1 cellular context compared by ENCODE assay signal in genomic region chr18:58046087-58046793, GRCh38.
A peak's percentile ranks its signal among the peaks of the same experiment; 100 is the strongest.
TF ChIP-seq lines count a peak whose summit lies in the region.

No MANE protein-coding gene starts in this region.

TF ChIP-seq in HepG2, 621 proteins besides CTCF, POLR2A, EP300 and RAD21 (continued from another document and continues in another):
- no peak for TF ChIP-seq ZNF275 (CRISPR knock-in tag; IDR thresholded peaks at IDR 0.05; ENCODE audit: borderline replicate concordance)
- TF ChIP-seq ARNTL (CRISPR knock-in tag; IDR thresholded peaks at IDR 0.05) = no peak
- TF ChIP-seq ZNF574 (CRISPR knock-in tag; IDR thresholded peaks at IDR 0.05) = no peak
- TF ChIP-seq MNT (IDR thresholded peaks at IDR 0.05) = peak; percentile 61
- TF ChIP-seq ZNF142 (CRISPR knock-in tag; IDR thresholded peaks at IDR 0.05) = 0 out of 2 replicates have a peak, but pooled peaks have one; percentile 9
- no peak for TF ChIP-seq MLX (CRISPR knock-in tag; IDR thresholded peaks at IDR 0.05)
- TF ChIP-seq POLR2AphosphoS5 (IDR thresholded peaks at IDR 0.05; ENCODE audit: low read depth, low read length) = peak; percentile 26
- 0 out of 2 replicates have a peak, but pooled peaks have one; percentile 21 for TF ChIP-seq ZNF12 (CRISPR knock-in tag; IDR thresholded peaks at IDR 0.05)
- TF ChIP-seq SIN3B (IDR thresholded peaks at IDR 0.05; ENCODE audit: low read length) = no peak
- TF ChIP-seq ZNF674 (CRISPR knock-in tag; IDR thresholded peaks at IDR 0.05; ENCODE audit: low read depth) = no peak
- no peak for TF ChIP-seq ZNF788 (CRISPR knock-in tag; IDR thresholded peaks at IDR 0.05; ENCODE audit: borderline replicate concordance)
- peak; percentile 79; the same call in 1 of the 2 replicates for TF ChIP-seq ZNF775 (CRISPR knock-in tag; IDR thresholded peaks at IDR 0.05; ENCODE audit: borderline replicate concordance)
- TF ChIP-seq MXD4 (CRISPR knock-in tag; IDR thresholded peaks at IDR 0.05) = no peak
- TF ChIP-seq JDP2 (CRISPR knock-in tag; IDR thresholded peaks at IDR 0.05; ENCODE audit: borderline replicate concordance) = no peak
- TF ChIP-seq PRDM4 (CRISPR knock-in tag; IDR thresholded peaks at IDR 0.05; ENCODE audit: borderline replicate concordance) = no peak
- no peak for TF ChIP-seq HNF1A (IDR thresholded peaks at IDR 0.05; ENCODE audit: low read depth)
- no peak for TF ChIP-seq HNF1A (CRISPR knock-in tag; IDR thresholded peaks at IDR 0.05; ENCODE audit: borderline replicate concordance)
- TF ChIP-seq FOXA3 (CRISPR knock-in tag; IDR thresholded peaks at IDR 0.05) = peak; percentile 86
- no peak for TF ChIP-seq FOXP1 (IDR thresholded peaks at IDR 0.05)
- peak; percentile 45; the same call in 1 of the 2 replicates for TF ChIP-seq FOXP1 (CRISPR knock-in tag; IDR thresholded peaks at IDR 0.05)
- TF ChIP-seq ZBTB20 (CRISPR knock-in tag; IDR thresholded peaks at IDR 0.05; ENCODE audit: borderline replicate concordance, low read depth) = 0 out of 2 replicates have a peak, but pooled peaks have one; percentile 27
- TF ChIP-seq YEATS2 (CRISPR knock-in tag; IDR thresholded peaks at IDR 0.05; ENCODE audit: borderline replicate concordance) = no peak
- no peak for TF ChIP-seq PHB2 (IDR thresholded peaks at IDR 0.05; ENCODE audit: partially characterized antibody)
- peak; percentile 51; the same call in 1 of the 2 replicates for TF ChIP-seq ARID4A (CRISPR knock-in tag; IDR thresholded peaks at IDR 0.05; ENCODE audit: borderline replicate concordance)
- no peak for TF ChIP-seq ETV6 (CRISPR knock-in tag; conservative IDR thresholded peaks at IDR 0.05)
- TF ChIP-seq FOXK1 (CRISPR knock-in tag; IDR thresholded peaks at IDR 0.05; ENCODE audit: borderline replicate concordance, low read depth) = 0 out of 2 replicates have a peak, but pooled peaks have one; percentile 39
- TF ChIP-seq HDAC2 (CRISPR knock-in tag; IDR thresholded peaks at IDR 0.05) = no peak
- peak; percentile 46; the same call in 1 of the 2 replicates for TF ChIP-seq MAX (IDR thresholded peaks at IDR 0.05)
- peak; percentile 59; the same call in 1 of the 2 replicates for TF ChIP-seq MLLT10 (CRISPR knock-in tag; IDR thresholded peaks at IDR 0.05)
- no peak for TF ChIP-seq ZNF484 (CRISPR knock-in tag; IDR thresholded peaks at IDR 0.05; ENCODE audit: borderline replicate concordance, low read depth)
- TF ChIP-seq GABPA (IDR thresholded peaks at IDR 0.05; ENCODE audit: low read depth, low read length) = no peak
- no peak for TF ChIP-seq GABPA (CRISPR knock-in tag; IDR thresholded peaks at IDR 0.05; ENCODE audit: low read depth)
